Comparison of ENCODE assay signal across 10 cellular contexts in genomic region chr5:34487202-34487879, GRCh38.
DNase-seq lines count a peak whose midpoint lies in the region; ATAC-seq and TF ChIP-seq lines count a peak whose summit lies in the region.
"Had no signal": no experiment of that assay in that cellular context is flagged by ENCODE, and none has a peak within 500 bp of the region (broad histone marks: within the 10 kb centered on the region; RNA-seq: fewer than 3 reads in every experiment).

No MANE protein-coding gene starts in this region.

- CTCF ChIA-PET in activated CD8-positive, alpha-beta T cell treated with anti-CD3 and anti-CD28 coated beads, Interleukin-2, amount 10 ng/mL, durations not matched to agents 7 days and 5 days (lab: Charles Lee), result interaction anchor here (1.0 to 3.4 kb wide), 9 partner anchors 11 to 516 kb away, joined by 3 to 23 read pairs (median 6); partner anchors contain the start of genes BRIX1 and RAD1

- H3K4me3 ChIP-seq in tibial artery, result no peak overlapping the region
- H3K4me3 ChIP-seq: SK-N-MC had no signal

- H3K4me3 Mint-ChIP-seq in activated naive CD8-positive, alpha-beta T cell treated with anti-CD3 and anti-CD28 coated beads for 36 hours, result no peak overlapping the region
- no peak overlapping the region for H3K4me3 Mint-ChIP-seq in activated CD8-positive, alpha-beta T cell treated with anti-CD3 and anti-CD28 coated beads, Interleukin-2, amount 10 ng/mL, durations not matched to agents 7 days and 5 days
- H3K4me3 Mint-ChIP-seq: activated naive CD4-positive, alpha-beta T cell treated with anti-CD3 and anti-CD28 coated beads, Interleukin-2, amount 50 U/mL, for 24 hours; memory B cell had no signal

- H3K4me1 ChIP-seq in tibial artery, result peaks cover 0 to 54% (median 30%) of the 10 kb centered on the region in 4 donors

- peak in 1 of 2 experiments; percentile 6 for TF ChIP-seq CTCF in tibial artery (IDR thresholded peaks at IDR 0.05)

- H3K4me1 Mint-ChIP-seq in activated naive CD8-positive, alpha-beta T cell treated with anti-CD3 and anti-CD28 coated beads for 36 hours, result peaks cover 1% of the 10 kb centered on the region
- no peaks in the 10 kb centered on the region for H3K4me1 Mint-ChIP-seq in activated CD8-positive, alpha-beta T cell treated with anti-CD3 and anti-CD28 coated beads, Interleukin-2, amount 10 ng/mL, durations not matched to agents 7 days and 5 days (ENCODE audit: low read depth)

- no peaks in the 10 kb centered on the region for H3K36me3 Mint-ChIP-seq in activated naive CD8-positive, alpha-beta T cell treated with anti-CD3 and anti-CD28 coated beads for 36 hours
- no peaks in the 10 kb centered on the region for H3K36me3 Mint-ChIP-seq in activated CD8-positive, alpha-beta T cell treated with anti-CD3 and anti-CD28 coated beads, Interleukin-2, amount 10 ng/mL, durations not matched to agents 7 days and 5 days (ENCODE audit: low read depth)
- H3K36me3 Mint-ChIP-seq: activated naive CD4-positive, alpha-beta T cell treated with anti-CD3 and anti-CD28 coated beads, Interleukin-2, amount 50 U/mL, for 24 hours; memory B cell had no signal

- intact Hi-C loops in tibial artery (cut with DNase I; ENCODE audit: low total_unique reads), result loop anchor here (5.0 to 10.0 kb wide), 2 partner anchors 35 to 167 kb away; partner anchors contain the start of gene RAI14

- H3K27ac ChIP-seq in tibial artery, result peak overlapping the region; percentile 65 to 74
- H3K27ac ChIP-seq: SK-N-MC had no signal

- POLR2A ChIA-PET in activated CD8-positive, alpha-beta T cell treated with anti-CD3 and anti-CD28 coated beads, Interleukin-2, amount 10 ng/mL, durations not matched to agents 7 days and 5 days (lab: Charles Lee), result no interaction called here

- no peak overlapping the region for H3K27ac Mint-ChIP-seq in activated naive CD8-positive, alpha-beta T cell treated with anti-CD3 and anti-CD28 coated beads for 36 hours
- no peak overlapping the region for H3K27ac Mint-ChIP-seq in activated CD8-positive, alpha-beta T cell treated with anti-CD3 and anti-CD28 coated beads, Interleukin-2, amount 10 ng/mL, durations not matched to agents 7 days and 5 days
- H3K27ac Mint-ChIP-seq: activated naive CD4-positive, alpha-beta T cell treated with anti-CD3 and anti-CD28 coated beads, Interleukin-2, amount 50 U/mL, for 24 hours; memory B cell had no signal

- ATAC-seq in GM19023 (IDR thresholded peaks at IDR 0.05; ENCODE audit: unreplicated experiment), result no peak
- no peak for ATAC-seq in activated CD8-positive, alpha-beta T cell treated with anti-CD3 and anti-CD28 coated beads, Interleukin-2, amount 10 ng/mL, durations not matched to agents 7 days and 5 days

- peaks cover 36% of the 10 kb centered on the region for H3K27me3 Mint-ChIP-seq in activated naive CD8-positive, alpha-beta T cell treated with anti-CD3 and anti-CD28 coated beads for 36 hours
- peaks cover 13% of the 10 kb centered on the region for H3K27me3 Mint-ChIP-seq in activated CD8-positive, alpha-beta T cell treated with anti-CD3 and anti-CD28 coated beads, Interleukin-2, amount 10 ng/mL, durations not matched to agents 7 days and 5 days (ENCODE audit: low read depth)

- DNase-seq in HuH-7.5 (ENCODE audit: low spot score) (peak; percentile 84), amniotic stem cell (lab: John Stamatoyannopoulos, UW) (peak; percentile 87), inferior parietal cortex (ENCODE audit: extremely low spot score) (peak; percentile 9), tibial artery (peak; percentile 56 to 82)
- no peak for DNase-seq in activated naive CD8-positive, alpha-beta T cell treated with anti-CD3 and anti-CD28 coated beads for 36 hours
- DNase-seq in activated CD8-positive, alpha-beta T cell treated with anti-CD3 and anti-CD28 coated beads, Interleukin-2, amount 10 ng/mL, durations not matched to agents 7 days and 5 days, result no peak

- no peaks in the 10 kb centered on the region for H3K36me3 ChIP-seq in tibial artery

- no peaks in the 10 kb centered on the region for H3K9me3 Mint-ChIP-seq in activated naive CD8-positive, alpha-beta T cell treated with anti-CD3 and anti-CD28 coated beads for 36 hours
- no peaks in the 10 kb centered on the region for H3K9me3 Mint-ChIP-seq in activated CD8-positive, alpha-beta T cell treated with anti-CD3 and anti-CD28 coated beads, Interleukin-2, amount 10 ng/mL, durations not matched to agents 7 days and 5 days (ENCODE audit: insufficient read depth)
- H3K9me3 Mint-ChIP-seq: activated naive CD4-positive, alpha-beta T cell treated with anti-CD3 and anti-CD28 coated beads, Interleukin-2, amount 50 U/mL, for 24 hours; memory B cell had no signal

- no peaks in the 10 kb centered on the region for H3K27me3 ChIP-seq in tibial artery

- no peaks in the 10 kb centered on the region for H3K9me3 ChIP-seq in tibial artery

Comparison
In these comparisons a context has a peak if more than half of its experiments do, and no peak if none do; other contexts are left out.
1. DNase-seq: peak in HuH-7.5 (single experiment), amniotic stem cell (single experiment), inferior parietal cortex (single experiment) and tibial artery (2 of 2); none in activated naive CD8-positive, alpha-beta T cell treated with anti-CD3 and anti-CD28 coated beads for 36 hours (single experiment) and activated CD8-positive, alpha-beta T cell treated with anti-CD3 and anti-CD28 coated beads, Interleukin-2, amount 10 ng/mL, durations not matched to agents 7 days and 5 days (single experiment).